25 cellular contexts compared by ENCODE assay signal in the genomic region with DNA sequence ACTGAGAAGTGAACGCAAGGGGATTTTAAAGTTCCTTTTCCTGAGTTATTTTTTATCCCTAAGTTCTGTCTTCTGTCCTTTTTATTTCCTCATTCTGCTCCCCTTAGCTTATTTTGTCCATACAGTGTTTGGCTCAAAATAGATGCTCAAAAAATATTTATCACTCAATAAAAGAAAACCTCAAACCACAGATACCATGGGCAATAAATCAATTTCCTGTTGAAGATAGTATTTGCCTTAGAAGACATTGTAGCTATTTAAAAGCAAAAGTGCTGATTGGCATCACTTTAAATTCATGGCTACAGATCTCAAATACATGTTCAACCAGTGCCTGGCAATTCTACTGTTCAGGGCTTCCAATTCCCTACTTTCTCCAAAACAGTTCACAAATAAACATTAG.
"Had no signal": no experiment of that assay in that cellular context is flagged by ENCODE, and none has a peak within 500 bp of the region (broad histone marks: within the 10 kb centered on the region; RNA-seq: fewer than 3 reads in every experiment).

No MANE protein-coding gene starts in this region.

- H3K27me3 ChIP-seq: esophagus muscularis mucosa, right lobe of liver, spleen, tibial artery, upper lobe of left lung, uterus had no signal

- H3K4me3 Mint-ChIP-seq: effector memory CD8-positive, alpha-beta T cell; immature natural killer cell; memory B cell; naive B cell; nephron; stimulated activated memory B cell treated with anti-CD40 and anti-IgM and Interleukin-4, amounts not matched to agents 10 μg/mL and 1 μg/mL and 100 μg/mL, for 72 hours; stimulated activated naive CD8-positive, alpha-beta T cell treated with anti-CD3 and anti-CD28 coated beads, Interleukin-15, Interleukin-2, amounts not matched to agents 100 ng/mL and 50 ng/mL, for 24 hours had no signal

- H3K9me3 ChIP-seq: esophagus muscularis mucosa, left ventricle myocardium inferior, lower lobe of right lung, psoas muscle, right lobe of liver, tibial artery, upper lobe of left lung, uterus had no signal

- H3K27ac ChIP-seq: epithelial cell of prostate, esophagus muscularis mucosa, left ventricle myocardium inferior, lower lobe of right lung, parathyroid adenoma, psoas muscle, right lobe of liver, spleen, tibial artery, upper lobe of left lung, uterus had no signal

- H3K27me3 Mint-ChIP-seq: effector memory CD8-positive, alpha-beta T cell; memory B cell; naive B cell; stimulated activated memory B cell treated with anti-CD40 and anti-IgM and Interleukin-4, amounts not matched to agents 10 μg/mL and 1 μg/mL and 100 μg/mL, for 72 hours; stimulated activated naive CD8-positive, alpha-beta T cell treated with anti-CD3 and anti-CD28 coated beads, Interleukin-15, Interleukin-2, amounts not matched to agents 100 ng/mL and 50 ng/mL, for 24 hours had no signal

- H3K4me1 ChIP-seq: esophagus muscularis mucosa, left ventricle myocardium inferior, lower lobe of right lung, parathyroid adenoma, psoas muscle, right lobe of liver, spleen, tibial artery, upper lobe of left lung, uterus had no signal

- ATAC-seq: effector memory CD8-positive, alpha-beta T cell; left cardiac atrium; lower lobe of right lung; psoas muscle; right lobe of liver; stimulated activated memory B cell treated with anti-CD40 and anti-IgM and Interleukin-4, amounts not matched to agents 10 μg/mL and 1 μg/mL and 100 μg/mL, for 72 hours had no signal

- H3K4me1 Mint-ChIP-seq: immature natural killer cell; memory B cell; naive B cell; stimulated activated memory B cell treated with anti-CD40 and anti-IgM and Interleukin-4, amounts not matched to agents 10 μg/mL and 1 μg/mL and 100 μg/mL, for 72 hours had no signal

- H3K36me3 ChIP-seq: esophagus muscularis mucosa, left ventricle myocardium inferior, lower lobe of right lung, right lobe of liver, spleen, tibial artery, upper lobe of left lung, uterus had no signal

- H3K79me2 ChIP-seq: parathyroid adenoma had no signal

- H3K27ac Mint-ChIP-seq: effector memory CD8-positive, alpha-beta T cell; immature natural killer cell; memory B cell; naive B cell; nephron; stimulated activated memory B cell treated with anti-CD40 and anti-IgM and Interleukin-4, amounts not matched to agents 10 μg/mL and 1 μg/mL and 100 μg/mL, for 72 hours; stimulated activated naive CD8-positive, alpha-beta T cell treated with anti-CD3 and anti-CD28 coated beads, Interleukin-15, Interleukin-2, amounts not matched to agents 100 ng/mL and 50 ng/mL, for 24 hours had no signal

- H2AFZ ChIP-seq: parathyroid adenoma had no signal

- H3K9ac ChIP-seq: parathyroid adenoma had no signal

- H3K9me3 Mint-ChIP-seq: nephron had no signal

- H3K36me3 Mint-ChIP-seq: memory B cell; naive B cell; stimulated activated memory B cell treated with anti-CD40 and anti-IgM and Interleukin-4, amounts not matched to agents 10 μg/mL and 1 μg/mL and 100 μg/mL, for 72 hours had no signal

- H3K4me3 ChIP-seq: esophagus muscularis mucosa, left ventricle myocardium inferior, lower lobe of right lung, psoas muscle, right lobe of liver, spleen, tibial artery, upper lobe of left lung, uterus had no signal

- DNase-seq: effector memory CD8-positive, alpha-beta T cell; foreskin fibroblast; immature natural killer cell; kidney; left cardiac atrium; left ventricle myocardium inferior; lower lobe of right lung; naive B cell; psoas muscle; retina; right lobe of liver; spleen; stimulated activated CD4-positive, alpha-beta T cell treated with anti-CD3 and anti-CD28 coated beads, Interleukin-15, amount 100 ng/mL, for 24 hours; stimulated activated CD4-positive, alpha-beta T cell treated with anti-CD3 and anti-CD28 coated beads, Interleukin-1b, Interleukin-23, amount 100 ng/mL, for 48 hours; stimulated activated CD4-positive, alpha-beta T cell treated with anti-CD3 and anti-CD28 coated beads, Interleukin-4, amount 100 ng/mL, for 24 hours; tibial artery; upper lobe of left lung; uterus had no signal
